ENCODE assay signal across 9 cellular contexts in genomic region chr11:18203723-18204122, GRCh38. TPM values are rescaled to one million over a fixed set of nuclear protein-coding genes. Genes with fewer than 3 reads are reported as not detected.
DNase-seq lines count a peak whose midpoint lies in the region; ATAC-seq, FAIRE-seq and TF ChIP-seq lines count a peak whose summit lies in the region.
"Had no signal": no experiment of that assay in that cellular context is flagged by ENCODE, and none has a peak within 500 bp of the region (broad histone marks: within the 10 kb centered on the region; RNA-seq: fewer than 3 reads in every experiment).

No MANE protein-coding gene starts in this region.

- ATAC-seq in K562: peak; percentile 93
- no peak for ATAC-seq in stimulated activated memory B cell treated with anti-CD40 and anti-IgM and Interleukin-4, amounts not matched to agents 10 μg/mL and 1 μg/mL and 100 μg/mL, for 72 hours

- H3K4me3 ChIP-seq in Loucy (ENCODE audit: low read length, poor library complexity, severe bottlenecking) (no peak overlapping the region), K562 (no peak overlapping the region), neural progenitor cell (no peak overlapping the region)

- H3K27ac Mint-ChIP-seq in neural progenitor cell (no peak overlapping the region), CD14-positive monocyte (no peak overlapping the region)
- H3K27ac Mint-ChIP-seq in stimulated activated memory B cell treated with anti-CD40 and anti-IgM and Interleukin-4, amounts not matched to agents 10 μg/mL and 1 μg/mL and 100 μg/mL, for 72 hours: no peak overlapping the region

- H3K4me1 Mint-ChIP-seq in neural progenitor cell: no peaks in the 10 kb centered on the region
- H3K4me1 Mint-ChIP-seq in stimulated activated memory B cell treated with anti-CD40 and anti-IgM and Interleukin-4, amounts not matched to agents 10 μg/mL and 1 μg/mL and 100 μg/mL, for 72 hours: no peaks in the 10 kb centered on the region
- peaks cover 2% of the 10 kb centered on the region for H3K4me1 Mint-ChIP-seq in CD14-positive monocyte

- H2AFZ ChIP-seq in Loucy (ENCODE audit: low read length) (no peak overlapping the region), K562 (ENCODE audit: low read depth, low read length) (no peak overlapping the region), neural progenitor cell (replicated peaks) (peak overlapping the region; percentile 79)

- peaks cover 8% of the 10 kb centered on the region for H3K27me3 Mint-ChIP-seq in neural progenitor cell (ENCODE audit: insufficient read depth, low read depth)
- peaks cover 31% of the 10 kb centered on the region for H3K27me3 Mint-ChIP-seq in stimulated activated memory B cell treated with anti-CD40 and anti-IgM and Interleukin-4, amounts not matched to agents 10 μg/mL and 1 μg/mL and 100 μg/mL, for 72 hours
- peaks cover 23 to 47% (median 23%) of the 10 kb centered on the region in 3 donors for H3K27me3 Mint-ChIP-seq in CD14-positive monocyte (ENCODE audit: low read depth in 3 of 3)

- DNase-seq in DMS 273 (lab: John Stamatoyannopoulos, UW; ENCODE audit: unreplicated experiment) (peak; percentile 35), DMS 273 treated with DMSO at 0.1 percent for 48 hours (lab: John Stamatoyannopoulos, UW) (no peak), K562 (ENCODE audit: extremely low read depth in 1 of 4, low spot score in 3 of 4) (peak; percentile 26 to 59 (median 30)), neural progenitor cell (ENCODE audit: low spot score) (peak; percentile 80), CD14-positive monocyte (ENCODE audit: low spot score) (no peak)
- DNase-seq in activated effector memory CD4-positive, alpha-beta T cell treated with Interleukin-2 at 50 U/mL for 16 hours: no peak

- H3K4me1 ChIP-seq in Loucy (ENCODE audit: insufficient read depth, low read length, poor library complexity, severe bottlenecking) (no peaks in the 10 kb centered on the region), K562 (replicated peaks in 1 of 2; ENCODE audit: control insufficient read depth in 2 of 2, insufficient read depth in 2 of 2, low read length in 2 of 2) (no peaks in the 10 kb centered on the region), neural progenitor cell (no peaks in the 10 kb centered on the region)

- H3K4me2 ChIP-seq in Loucy (ENCODE audit: low read depth, low read length, poor library complexity, severe bottlenecking) (no peak overlapping the region), K562 (ENCODE audit: insufficient read depth, low read length) (no peak overlapping the region), neural progenitor cell (no peak overlapping the region)

- CTCF ChIA-PET in K562 (lab: Yijun Ruan, JAX; ENCODE audit: low intra/inter-chr PET ratio): interaction anchor here (0.8 to 1.5 kb wide), 3 partner anchors 33 to 212 kb away, joined by 3 to 5 read pairs (median 5); no protein-coding TSS in a partner anchor

- TF ChIP-seq CTCF in Loucy (conservative IDR thresholded peaks at IDR 0.05; ENCODE audit: low read length): peak; percentile 70
- TF ChIP-seq CTCF in K562 (IDR thresholded peaks at IDR 0.05 in 2 of 3, conservative IDR thresholded peaks at IDR 0.05 in 1 of 3; ENCODE audit: insufficient read depth in 2 of 3, low read depth in 1 of 3, low read length in 3 of 3): peak; percentile 62 to 73 (median 69)
- peak; percentile 70 for TF ChIP-seq CTCF in neural progenitor cell (IDR thresholded peaks at IDR 0.05)
- TF ChIP-seq CTCF in CD14-positive monocyte (IDR thresholded peaks at IDR 0.05): no peak

- peak in 1 of 2 experiments; percentile 61; a peak in 2 of 4 replicates for TF ChIP-seq RAD21 in K562 (CRISPR knock-in tag; conservative IDR thresholded peaks at IDR 0.05 in 1 of 2, IDR thresholded peaks at IDR 0.05 in 1 of 2)

- H3K27ac ChIP-seq in K562 (ENCODE audit: extremely low read depth, low read depth, low read length): no peak overlapping the region
- no peak overlapping the region for H3K27ac ChIP-seq in neural progenitor cell

- H4K20me1 ChIP-seq in Loucy (ENCODE audit: insufficient read depth, low read length, poor library complexity, severe bottlenecking) (no peaks in the 10 kb centered on the region), K562 (replicated peaks; ENCODE audit: control insufficient read depth, insufficient read depth, low read length) (no peaks in the 10 kb centered on the region), neural progenitor cell (ENCODE audit: low read depth) (no peaks in the 10 kb centered on the region)

- in situ Hi-C loops in K562 (cut with MboI): no loop called here

- H3F3A ChIP-seq in Loucy (ENCODE audit: low read depth) (no peaks in the 10 kb centered on the region), neural progenitor cell (ENCODE audit: low read depth) (no peaks in the 10 kb centered on the region)

- no peak for TF ChIP-seq EP300 in K562 (IDR thresholded peaks at IDR 0.05; ENCODE audit: low read length)

- intact Hi-C loops in K562 (cut with micrococcal nuclease) (loop anchor here (1.0 to 2.0 kb wide), 3 partner anchors 32 to 211 kb away; no protein-coding TSS in a partner anchor), CD14-positive monocyte (cut with micrococcal nuclease) (no loop called here)

- H3K9me3 Mint-ChIP-seq in neural progenitor cell (peaks cover 2% of the 10 kb centered on the region), CD14-positive monocyte (peaks cover 0 to 5% (median 0%) of the 10 kb centered on the region in 7 donors)
- H3K9me3 Mint-ChIP-seq in stimulated activated memory B cell treated with anti-CD40 and anti-IgM and Interleukin-4, amounts not matched to agents 10 μg/mL and 1 μg/mL and 100 μg/mL, for 72 hours: peaks cover 3% of the 10 kb centered on the region

- TF ChIP-seq POLR2A in K562 (conservative IDR thresholded peaks at IDR 0.05): no peak

- H3K9me3 ChIP-seq in Loucy (ENCODE audit: insufficient read depth, low read depth, low read length) (no peaks in the 10 kb centered on the region), K562 (replicated peaks; ENCODE audit: control insufficient read depth, insufficient read depth, low read depth, low read length) (no peaks in the 10 kb centered on the region), neural progenitor cell (ENCODE audit: low read depth) (no peaks in the 10 kb centered on the region)

- POLR2A ChIA-PET in K562 (lab: Yijun Ruan, JAX): interaction anchor here (1.0 kb wide), 1 partner anchor 88 kb away, joined by 8 read pairs; no protein-coding TSS in a partner anchor

- FAIRE-seq in K562 (lab: Jason Lieb, UNC): peak; percentile 71
- FAIRE-seq: A204.1 had no signal

- 1% methylated on average over 6 of the region's 6 CpGs for WGBS in K562 (ENCODE audit: insufficient coverage, low coverage, missing lambda C conversion rate)

- H3K9me1 ChIP-seq in K562 (ENCODE audit: control insufficient read depth, insufficient read depth, low read length): no peaks in the 10 kb centered on the region

- H3K79me2 ChIP-seq in Loucy (ENCODE audit: insufficient read depth, low read length) (no peaks in the 10 kb centered on the region), K562 (ENCODE audit: control insufficient read depth, insufficient read depth, low read length) (no peaks in the 10 kb centered on the region), neural progenitor cell (ENCODE audit: low read depth) (no peaks in the 10 kb centered on the region)

- H3K4me3 Mint-ChIP-seq in neural progenitor cell (no peak overlapping the region), CD14-positive monocyte (peak overlapping the region in 1 of 2 donors; percentile 27)
- no peak overlapping the region for H3K4me3 Mint-ChIP-seq in stimulated activated memory B cell treated with anti-CD40 and anti-IgM and Interleukin-4, amounts not matched to agents 10 μg/mL and 1 μg/mL and 100 μg/mL, for 72 hours

- H3K9me2 ChIP-seq in Loucy (replicated peaks; ENCODE audit: low read depth, low read length): no peaks in the 10 kb centered on the region

- H3K9ac ChIP-seq in Loucy (ENCODE audit: low read depth, low read length, poor library complexity, severe bottlenecking) (no peak overlapping the region), K562 (ENCODE audit: insufficient read depth in 1 of 2, low read depth in 2 of 2, low read length in 2 of 2) (no peak overlapping the region), neural progenitor cell (no peak overlapping the region)

- H3K36me3 ChIP-seq in Loucy (ENCODE audit: insufficient read depth, low read length) (no peaks in the 10 kb centered on the region), K562 (ENCODE audit: control insufficient read depth, insufficient read depth, low read length) (no peaks in the 10 kb centered on the region), neural progenitor cell (no peaks in the 10 kb centered on the region)

- H3K36me3 Mint-ChIP-seq in neural progenitor cell (no peaks in the 10 kb centered on the region), CD14-positive monocyte (no peaks in the 10 kb centered on the region)
- H3K36me3 Mint-ChIP-seq in stimulated activated memory B cell treated with anti-CD40 and anti-IgM and Interleukin-4, amounts not matched to agents 10 μg/mL and 1 μg/mL and 100 μg/mL, for 72 hours: no peaks in the 10 kb centered on the region

- BruUV-seq in K562 (replicated peaks; lab: Mats Ljungman, UMichigan): no TSS peak

- H3K27me3 ChIP-seq in Loucy (ENCODE audit: insufficient read depth, low read length, poor library complexity, severe bottlenecking) (peaks cover 81% of the 10 kb centered on the region), K562 (ENCODE audit: control insufficient read depth in 2 of 2, insufficient read depth in 2 of 2, low read length in 2 of 2) (peaks cover 0 to 22% of the 10 kb centered on the region in 2 experiments; a peak in 3 of 5 replicates), neural progenitor cell (no peaks in the 10 kb centered on the region)

RNA-seq across cellular contexts. Expression of gene MRGPRX4, which starts 31.1 kb away (rescaled TPM):
- total RNA-seq in K562 (2011; cell fraction: chromatin; rRNA removed; ENCODE audit: low replicate concordance): not detected in 2 replicates
- total RNA-seq in K562 (2011; cell fraction: nucleolus; rRNA removed): not detected in 2 replicates
- total RNA-seq in K562 (2011; cell fraction: nucleoplasm; rRNA removed): not detected in 2 replicates
- not detected in 2 replicates for total RNA-seq in K562 (2014; rRNA removed)
- not detected in 2 replicates for total RNA-seq in K562 (2014; rRNA removed; fragmentation: Illumina TruSeq; extraction: Trizol)
- total RNA-seq in K562 (2015; rRNA removed; fragmentation: Illumina TruSeq; extraction: Trizol): not detected in 2 replicates
- not detected in 2 replicates for total RNA-seq in K562 (2021)
- not detected in 2 replicates for polyA plus RNA-seq in K562 (2011; rRNA removed)
- polyA plus RNA-seq in K562 (2011; cell fraction: cytosol; rRNA removed): not detected in 2 replicates
- polyA plus RNA-seq in K562 (2011; cell fraction: nucleus; rRNA removed): not detected in 2 replicates
- not detected in 2 replicates for polyA plus RNA-seq in K562 (2012)
- polyA plus RNA-seq in K562 (2014; fragmentation: Illumina TruSeq; extraction: Trizol): not detected in 2 replicates
- polyA plus RNA-seq in K562 (2014; fragmentation: Nextera tagmentation; extraction: Ambion mirVana): not detected
- not detected in 2 replicates for polyA plus RNA-seq in K562 (2014; rRNA removed)
- polyA minus RNA-seq in K562 (2011; rRNA and poly(A)+ RNA removed): not detected in 2 replicates
- not detected in 2 replicates for polyA minus RNA-seq in K562 (2011; cell fraction: cytosol; rRNA and poly(A)+ RNA removed)
- polyA minus RNA-seq in K562 (2011; cell fraction: nucleus; rRNA and poly(A)+ RNA removed): not detected in 2 replicates
- total RNA-seq in neural progenitor cell (ENCODE audit: low replicate concordance): not detected in 2 replicates
- not detected for polyA plus RNA-seq in CD14-positive monocyte

RNA-seq across cellular contexts. Expression of gene SAA4, which starts 32.9 kb away (rescaled TPM):
- total RNA-seq in K562 (2011; cell fraction: chromatin; rRNA removed; ENCODE audit: low replicate concordance): not detected in 2 replicates
- not detected in 2 replicates for total RNA-seq in K562 (2011; cell fraction: nucleolus; rRNA removed)
- not detected in 2 replicates for total RNA-seq in K562 (2011; cell fraction: nucleoplasm; rRNA removed)
- total RNA-seq in K562 (2014; rRNA removed): not detected in 2 replicates
- total RNA-seq in K562 (2014; rRNA removed; fragmentation: Illumina TruSeq; extraction: Trizol): not detected in 2 replicates
- total RNA-seq in K562 (2015; rRNA removed; fragmentation: Illumina TruSeq; extraction: Trizol): not detected in 2 replicates
- not detected in 2 replicates for total RNA-seq in K562 (2021)
- not detected in 2 replicates for polyA plus RNA-seq in K562 (2011; rRNA removed)
- polyA plus RNA-seq in K562 (2011; cell fraction: cytosol; rRNA removed): not detected in 2 replicates
- not detected in 2 replicates for polyA plus RNA-seq in K562 (2011; cell fraction: nucleus; rRNA removed)
- polyA plus RNA-seq in K562 (2012): not detected in 2 replicates
- not detected in 2 replicates for polyA plus RNA-seq in K562 (2014; fragmentation: Illumina TruSeq; extraction: Trizol)
- polyA plus RNA-seq in K562 (2014; fragmentation: Nextera tagmentation; extraction: Ambion mirVana): not detected
- not detected in 2 replicates for polyA plus RNA-seq in K562 (2014; rRNA removed)
- not detected in 2 replicates for polyA minus RNA-seq in K562 (2011; rRNA and poly(A)+ RNA removed)
- polyA minus RNA-seq in K562 (2011; cell fraction: cytosol; rRNA and poly(A)+ RNA removed): not detected in 2 replicates
- not detected in 2 replicates for polyA minus RNA-seq in K562 (2011; cell fraction: nucleus; rRNA and poly(A)+ RNA removed)
- total RNA-seq in neural progenitor cell (ENCODE audit: low replicate concordance): not detected in 2 replicates
- polyA plus RNA-seq in CD14-positive monocyte: not detected

RNA-seq across cellular contexts. Expression of gene SAA2, which starts 44.7 kb away (rescaled TPM):
- total RNA-seq in K562 (2011; cell fraction: chromatin; rRNA removed; ENCODE audit: low replicate concordance): not detected in 2 replicates
- not detected in 2 replicates for total RNA-seq in K562 (2011; cell fraction: nucleolus; rRNA removed)
- not detected in 2 replicates for total RNA-seq in K562 (2011; cell fraction: nucleoplasm; rRNA removed)
- total RNA-seq in K562 (2014; rRNA removed): not detected in 2 replicates
- not detected in 2 replicates for total RNA-seq in K562 (2014; rRNA removed; fragmentation: Illumina TruSeq; extraction: Trizol)
- total RNA-seq in K562 (2015; rRNA removed; fragmentation: Illumina TruSeq; extraction: Trizol): not detected in 2 replicates
- total RNA-seq in K562 (2021): 4.6 and 6.0 TPM in 2 replicates
- polyA plus RNA-seq in K562 (2011; rRNA removed): not detected in 2 replicates
- not detected in 2 replicates for polyA plus RNA-seq in K562 (2011; cell fraction: cytosol; rRNA removed)
- not detected in 2 replicates for polyA plus RNA-seq in K562 (2011; cell fraction: nucleus; rRNA removed)
- not detected in 2 replicates for polyA plus RNA-seq in K562 (2012)
- not detected in 2 replicates for polyA plus RNA-seq in K562 (2014; fragmentation: Illumina TruSeq; extraction: Trizol)
- polyA plus RNA-seq in K562 (2014; fragmentation: Nextera tagmentation; extraction: Ambion mirVana): not detected
- polyA plus RNA-seq in K562 (2014; rRNA removed): not detected in 2 replicates
- not detected in 2 replicates for polyA minus RNA-seq in K562 (2011; rRNA and poly(A)+ RNA removed)
- polyA minus RNA-seq in K562 (2011; cell fraction: cytosol; rRNA and poly(A)+ RNA removed): not detected in 2 replicates
- not detected in 2 replicates for polyA minus RNA-seq in K562 (2011; cell fraction: nucleus; rRNA and poly(A)+ RNA removed)
- not detected in 2 replicates for total RNA-seq in neural progenitor cell (ENCODE audit: low replicate concordance)
- polyA plus RNA-seq in CD14-positive monocyte: not detected

Comparison
In these comparisons a context has a peak if more than half of its experiments do, and no peak if none do; other contexts are left out.
1. DNase-seq: peak in DMS 273 (single experiment), K562 (4 of 4) and neural progenitor cell (single experiment); none in DMS 273 treated with DMSO at 0.1 percent for 48 hours (single experiment), activated effector memory CD4-positive, alpha-beta T cell treated with Interleukin-2 at 50 U/mL for 16 hours (single experiment) and CD14-positive monocyte (single experiment).